Comparison of ENCODE assay signal across 1 cellular context in genomic region chr1:170531758-170532657, GRCh38.
TF ChIP-seq lines count a peak whose summit lies in the region.

TSS of gene GORAB (plus strand) at chr1:170532166. CDS start at chr1:170532224, 58 bp downstream.

TF ChIP-seq in GM12878, 131 proteins besides CTCF, POLR2A, EP300 and RAD21 (continued from another document and continues in another):
- TF ChIP-seq E4F1 (IDR thresholded peaks at IDR 0.05; ENCODE audit: borderline replicate concordance, partially characterized antibody) (peak; percentile 12), REST (IDR thresholded peaks at IDR 0.05; ENCODE audit: low read depth, low read length) (no peak), EGR1 (IDR thresholded peaks at IDR 0.05; ENCODE audit: borderline replicate concordance in 1 of 2, low read depth in 2 of 2, low read length in 2 of 2) (0 out of 3 replicates have a peak, but pooled peaks of 1 of the 2 experiments have one; percentile 8), IKZF1 (conservative IDR thresholded peaks at IDR 0.05) (peak; percentile 84), RB1 (IDR thresholded peaks at IDR 0.05; ENCODE audit: borderline replicate concordance) (peak; percentile 26; the same call in 1 of the 2 replicates), HCFC1 (IDR thresholded peaks at IDR 0.05; ENCODE audit: low read length) (peak; percentile 53), RUNX3 (IDR thresholded peaks at IDR 0.05; ENCODE audit: low read length) (peak; percentile 53), IKZF2 (IDR thresholded peaks at IDR 0.05) (peak; percentile 82 to 83), PAX5 (IDR thresholded peaks at IDR 0.05; ENCODE audit: borderline replicate concordance, low read depth, low read length) (no peak; the same call in 1 of the 2 replicates), MYB (IDR thresholded peaks at IDR 0.05; ENCODE audit: borderline replicate concordance, low read depth, low read length) (peak; percentile 91), ZNF592 (IDR thresholded peaks at IDR 0.05) (no peak), HDAC6 (IDR thresholded peaks at IDR 0.05; ENCODE audit: unreplicated experiment) (no peak), CREM (IDR thresholded peaks at IDR 0.05; ENCODE audit: low read depth) (peak; percentile 46), ZNF687 (IDR thresholded peaks at IDR 0.05) (peak; percentile 90), ZNF622 (IDR thresholded peaks at IDR 0.05) (no peak), ZSCAN29 (IDR thresholded peaks at IDR 0.05) (no peak), ZBED1 (IDR thresholded peaks at IDR 0.05; ENCODE audit: borderline replicate concordance) (peak; percentile 86; the same call in 1 of the 2 replicates), EED (IDR thresholded peaks at IDR 0.05; ENCODE audit: low read depth) (0 out of 2 replicates have a peak, but pooled peaks have one; percentile 35), SPI1 (IDR thresholded peaks at IDR 0.05; ENCODE audit: borderline replicate concordance, insufficient read depth, low read depth, low read length) (0 out of 2 replicates have a peak, but pooled peaks have one; percentile 25), CHD1 (IDR thresholded peaks at IDR 0.05; ENCODE audit: low read depth, low read length) (0 out of 2 replicates have a peak, but pooled peaks have one; percentile 23), BHLHE40 (IDR thresholded peaks at IDR 0.05; ENCODE audit: borderline replicate concordance in 1 of 2, low read depth in 2 of 2, low read length in 1 of 2) (0 out of 4 replicates have a peak, but pooled peaks of 1 of the 2 experiments have one; percentile 10), KAT2A (conservative IDR thresholded peaks at IDR 0.05; ENCODE audit: control insufficient read depth, low read depth, low read length) (no peak), ASH2L (IDR thresholded peaks at IDR 0.05; ENCODE audit: borderline replicate concordance, low read depth) (no peak), BMI1 (IDR thresholded peaks at IDR 0.05; ENCODE audit: borderline replicate concordance) (no peak), POU2F2 (IDR thresholded peaks at IDR 0.05; ENCODE audit: borderline replicate concordance, low read depth, low read length) (peak; percentile 68; the same call in 2 of the 3 replicates), SMARCA5 (IDR thresholded peaks at IDR 0.05) (no peak), TCF7 (IDR thresholded peaks at IDR 0.05; ENCODE audit: borderline replicate concordance) (no peak), BCLAF1 (IDR thresholded peaks at IDR 0.05) (no peak), ETV6 (conservative IDR thresholded peaks at IDR 0.05 in 1 of 2, IDR thresholded peaks at IDR 0.05 in 1 of 2; ENCODE audit: borderline replicate concordance in 1 of 2, low read depth in 1 of 2) (no peak), SUZ12 (IDR thresholded peaks at IDR 0.05; ENCODE audit: unreplicated experiment) (no peak), ZNF274 (IDR thresholded peaks at IDR 0.05; ENCODE audit: insufficient read depth, insufficient read length) (no peak), ZBTB11 (CRISPR knock-in tag; IDR thresholded peaks at IDR 0.05) (no peak), PKNOX1 (IDR thresholded peaks at IDR 0.05) (0 out of 2 replicates have a peak, but pooled peaks have one; percentile 35), LARP7 (IDR thresholded peaks at IDR 0.05) (peak; percentile 36), HDGF (IDR thresholded peaks at IDR 0.05) (peak; percentile 89), FOS (IDR thresholded peaks at IDR 0.05; ENCODE audit: borderline replicate concordance, extremely low read depth, insufficient read length) (no peak)
